ENCODE assay signal across 9 cellular contexts in the genomic region with DNA sequence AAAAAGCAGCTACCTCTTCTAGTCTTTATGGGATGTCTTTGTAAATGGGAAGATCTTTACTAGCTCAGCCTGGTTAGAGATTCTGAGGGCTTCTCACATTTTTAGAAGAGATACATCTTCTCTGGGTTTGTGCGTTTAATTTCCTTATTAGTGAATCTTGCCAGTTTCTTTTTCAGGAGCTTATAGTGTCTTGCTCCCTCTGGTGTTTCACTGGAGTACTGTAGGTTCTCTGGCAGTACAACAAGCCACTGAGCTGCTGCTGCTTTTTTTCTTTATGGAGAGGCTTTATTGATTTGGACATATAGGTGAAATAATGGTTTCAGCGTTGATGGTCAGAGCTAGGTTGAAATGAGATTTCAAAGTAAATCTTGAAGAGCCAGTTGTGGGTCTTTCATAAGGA.
A peak's percentile ranks its signal among the peaks of the same experiment; 100 is the strongest.
DNase-seq lines count a peak whose midpoint lies in the region; ATAC-seq, FAIRE-seq and TF ChIP-seq lines count a peak whose summit lies in the region.
"Had no signal": no experiment of that assay in that cellular context is flagged by ENCODE, and none has a peak within 500 bp of the region (broad histone marks: within the 10 kb centered on the region; RNA-seq: fewer than 3 reads in every experiment).

No MANE protein-coding gene starts in this region.

- no peaks in the 10 kb centered on the region for H3K36me3 Mint-ChIP-seq in CD14-positive monocyte
- no peaks in the 10 kb centered on the region for H3K36me3 Mint-ChIP-seq in T-helper 2 cell treated with Interferon-gamma antibody and Interleukin-4, amounts not matched to agents 5 μg/mL and 100 μg/mL, for 36 hours (ENCODE audit: low read depth)

- H3K4me1 ChIP-seq in ascending aorta = no peaks in the 10 kb centered on the region

- no peaks in the 10 kb centered on the region for H3K36me3 ChIP-seq in ascending aorta

- H3K27ac ChIP-seq in ascending aorta = no peak overlapping the region

- peaks cover 0 to 24% of the 10 kb centered on the region in 2 donors for H3K9me3 ChIP-seq in ascending aorta

- H3K27me3 ChIP-seq in ascending aorta = no peaks in the 10 kb centered on the region

- H3K4me1 Mint-ChIP-seq in CD14-positive monocyte = no peaks in the 10 kb centered on the region
- peaks cover 2% of the 10 kb centered on the region for H3K4me1 Mint-ChIP-seq in T-helper 2 cell treated with Interferon-gamma antibody and Interleukin-4, amounts not matched to agents 5 μg/mL and 100 μg/mL, for 36 hours (ENCODE audit: low read depth)

- H3K9me3 Mint-ChIP-seq in CD14-positive monocyte = peaks cover 0 to 13% (median 9%) of the 10 kb centered on the region in 7 donors
- no peaks in the 10 kb centered on the region for H3K9me3 Mint-ChIP-seq in T-helper 2 cell treated with Interferon-gamma antibody and Interleukin-4, amounts not matched to agents 5 μg/mL and 100 μg/mL, for 36 hours

- no peak overlapping the region for H3K4me3 Mint-ChIP-seq in CD14-positive monocyte
- H3K4me3 Mint-ChIP-seq in T-helper 2 cell treated with Interferon-gamma antibody and Interleukin-4, amounts not matched to agents 5 μg/mL and 100 μg/mL, for 36 hours = no peak overlapping the region
- H3K4me3 Mint-ChIP-seq: naive thymus-derived CD8-positive, alpha-beta T cell had no signal

- peak; percentile 19 for TF ChIP-seq CTCF in CD14-positive monocyte (IDR thresholded peaks at IDR 0.05)
- TF ChIP-seq CTCF in foreskin fibroblast (IDR thresholded peaks at IDR 0.05; ENCODE audit: low read depth, low read length) = peak; percentile 21
- no peak for TF ChIP-seq CTCF in ascending aorta (IDR thresholded peaks at IDR 0.05)

- DNase-seq in CD14-positive monocyte (ENCODE audit: low spot score) (no peak), GM12892 (ENCODE audit: insufficient read length) (peak; percentile 1), RPMI7951 (ENCODE audit: low read depth) (peak; percentile 27), foreskin fibroblast (peak in 1 of 2 donors; percentile 10), ascending aorta (ENCODE audit: low spot score in 2 of 2) (no peak)
- no peak for DNase-seq in NK-92 treated with Interleukin-12 subunit alpha and Interleukin-12 subunit beta, amount 100 ng/mL, for 24 hours (lab: John Stamatoyannopoulos, UW)
- no peak for DNase-seq in T-helper 2 cell treated with Interferon-gamma antibody and Interleukin-4, amounts not matched to agents 5 μg/mL and 100 μg/mL, for 36 hours (ENCODE audit: low spot score)

- no peak for TF ChIP-seq POLR2A in GM12892 (IDR thresholded peaks at IDR 0.05; ENCODE audit: low read depth, low read length)

- peak; percentile 85 for ATAC-seq in HG03159 (IDR thresholded peaks at IDR 0.05; ENCODE audit: unreplicated experiment)
- ATAC-seq: naive thymus-derived CD8-positive, alpha-beta T cell had no signal

- H3K4me3 ChIP-seq in foreskin fibroblast (ENCODE audit: low read depth in 1 of 2, low read length in 2 of 2) (no peak overlapping the region), ascending aorta (no peak overlapping the region)

- peaks cover 0 to 8% (median 2%) of the 10 kb centered on the region in 3 donors for H3K27me3 Mint-ChIP-seq in CD14-positive monocyte (ENCODE audit: low read depth in 3 of 3)
- H3K27me3 Mint-ChIP-seq in T-helper 2 cell treated with Interferon-gamma antibody and Interleukin-4, amounts not matched to agents 5 μg/mL and 100 μg/mL, for 36 hours (ENCODE audit: low read depth) = no peaks in the 10 kb centered on the region
- H3K27me3 Mint-ChIP-seq: naive thymus-derived CD8-positive, alpha-beta T cell had no signal

- peak; percentile 50 for FAIRE-seq in GM12892 (lab: Jason Lieb, UNC)

- H3K27ac Mint-ChIP-seq in CD14-positive monocyte = no peak overlapping the region
- no peak overlapping the region for H3K27ac Mint-ChIP-seq in T-helper 2 cell treated with Interferon-gamma antibody and Interleukin-4, amounts not matched to agents 5 μg/mL and 100 μg/mL, for 36 hours

- intact Hi-C loops in CD14-positive monocyte (cut with micrococcal nuclease) = no loop called here
- intact Hi-C loops in ascending aorta (cut with DNase I) = no loop called here

Comparison
In these comparisons a context has a peak if more than half of its experiments do, and no peak if none do; other contexts are left out.
1. DNase-seq: peak in GM12892 (single experiment) and RPMI7951 (single experiment); none in CD14-positive monocyte (single experiment), ascending aorta (0 of 2), NK-92 treated with Interleukin-12 subunit alpha and Interleukin-12 subunit beta, amount 100 ng/mL, for 24 hours (single experiment) and T-helper 2 cell treated with Interferon-gamma antibody and Interleukin-4, amounts not matched to agents 5 μg/mL and 100 μg/mL, for 36 hours (single experiment).
2. CTCF ChIP-seq: peak in CD14-positive monocyte (single experiment) and foreskin fibroblast (single experiment); none in ascending aorta (0 of 3).